8 cellular contexts compared by ENCODE assay signal in genomic region chr17:63842540-63843386, GRCh38. TPM values are rescaled to one million over a fixed set of nuclear protein-coding genes. Genes with fewer than 3 reads are reported as not detected.
A peak's percentile ranks its signal among the peaks of the same experiment; 100 is the strongest.
DNase-seq lines count a peak whose midpoint lies in the region; ATAC-seq, FAIRE-seq and TF ChIP-seq lines count a peak whose summit lies in the region.

Gene SMARCD2 (minus strand): TSS chr17:63842685. CDS start chr17:63842674, 11 bp downstream.

- no peaks in the 10 kb centered on the region for H3K9me3 ChIP-seq in adrenal gland (replicated peaks in 1 of 3)
- H3K9me3 ChIP-seq in heart left ventricle: no peaks in the 10 kb centered on the region
- no peaks in the 10 kb centered on the region for H3K9me3 ChIP-seq in upper lobe of left lung

- no peaks in the 10 kb centered on the region for H3K36me3 ChIP-seq in adrenal gland (replicated peaks in 1 of 2)
- H3K36me3 ChIP-seq in heart left ventricle: no peaks in the 10 kb centered on the region
- H3K36me3 ChIP-seq in upper lobe of left lung: peaks cover 0 to under 1% (median 0%) of the 10 kb centered on the region in 4 donors

- TF ChIP-seq EP300 in upper lobe of left lung (IDR thresholded peaks at IDR 0.05): peak in 1 of 4 donors; percentile 55

- H3K36me3 Mint-ChIP-seq in T-cell: no peaks in the 10 kb centered on the region

- peak; percentile 85 for TF ChIP-seq POLR2A in GM12891 (IDR thresholded peaks at IDR 0.05; ENCODE audit: low read depth, low read length)
- peak; percentile 74 to 100 for TF ChIP-seq POLR2A in adrenal gland (IDR thresholded peaks at IDR 0.05)
- peak in 1 of 2 donors; percentile 90 for TF ChIP-seq POLR2A in heart left ventricle (IDR thresholded peaks at IDR 0.05)
- peak; percentile 46 to 94 (median 69) for TF ChIP-seq POLR2A in upper lobe of left lung (IDR thresholded peaks at IDR 0.05)

- intact Hi-C loops in adrenal gland (cut with DNase I): no loop called here
- intact Hi-C loops in heart left ventricle (cut with DNase I): loop anchor here in 3 of 10 donors (1.0 to 5.0 kb wide), 3 partner anchors 15 to 70 kb away; partner anchors contain the start of genes FTSJ3 (in 3 of the 3), PSMC5 (in 3 of the 3), CCDC47 (in 2 of the 3) and DDX42 (in 1 of the 3)
- intact Hi-C loops in posterior cingulate gyrus (cut with DNase I): loop anchor here (2.0 to 5.0 kb wide), 2 partner anchors 16 to 220 kb away; partner anchors contain the start of genes FTSJ3, MAP3K3 and PSMC5

- H3K27ac ChIP-seq in adrenal gland (peak within 1 kb of the TSS; percentile 70 to 92 (median 90)), heart left ventricle (peak within 1 kb of the TSS; percentile 84 to 98 (median 94)), upper lobe of left lung (peak within 1 kb of the TSS; percentile 89 to 97 (median 96))

- TF ChIP-seq CTCF in adrenal gland (IDR thresholded peaks at IDR 0.05) (peak in 1 of 6 experiments; percentile 73), heart left ventricle (IDR thresholded peaks at IDR 0.05) (peak in 3 of 12 donors; percentile 4 to 10 (median 7)), upper lobe of left lung (IDR thresholded peaks at IDR 0.05) (peak in 5 of 6 experiments; percentile 3 to 63 (median 26))

- CTCF ChIA-PET in T-cell (lab: Charles Lee): interaction anchor here in 1 of 2 donors (0.5 to 1.5 kb wide), 6 partner anchors 10 to 186 kb away, joined by 3 to 9 read pairs (median 3); partner anchors contain the start of genes CCDC47 and PSMC5

- DNase-seq in GM12891 (ENCODE audit: insufficient read length, low spot score) (peak; percentile 87), NCI-H1436 treated with DMSO at 0.1 percent for 48 hours (lab: John Stamatoyannopoulos, UW) (peak; percentile 95), T-cell (peak; percentile 97 to 100 (median 99)), adrenal gland (peak; percentile 98 to 99 (median 99)), heart left ventricle (peak; percentile 99 to 100 (median 99)), posterior cingulate gyrus (peak; percentile 93 to 100 (median 98)), upper lobe of left lung (peak; percentile 98 to 100)

- H3K4me1 Mint-ChIP-seq in T-cell: peaks cover 40 to 49% (median 41%) of the 10 kb centered on the region in 3 donors

- POLR2A ChIA-PET in T-cell (lab: Charles Lee): interaction anchor here in 1 of 2 donors (0.5 to 0.9 kb wide), 4 partner anchors 23 to 664 kb away, joined by 4 to 10 read pairs (median 6); partner anchors contain the start of genes DDX5 and ICAM2

- H3K4me3 ChIP-seq in adrenal gland (peak within 1 kb of the TSS; percentile 40 to 79 (median 51)), heart left ventricle (peak within 1 kb of the TSS; percentile 69 to 99 (median 93)), upper lobe of left lung (peak within 1 kb of the TSS; percentile 66 to 98 (median 93))

- peak; percentile 95 for FAIRE-seq in GM12891 (lab: Jason Lieb, UNC)

- H3K4me1 ChIP-seq in adrenal gland (replicated peaks in 1 of 2): peaks cover 46 to 48% of the 10 kb centered on the region in 2 donors
- peaks cover 19 to 52% (median 44%) of the 10 kb centered on the region in 12 donors for H3K4me1 ChIP-seq in heart left ventricle
- H3K4me1 ChIP-seq in upper lobe of left lung: peaks cover 38 to 51% (median 43%) of the 10 kb centered on the region in 4 donors

- peak within 1 kb of the TSS; percentile 92 for H3K27ac Mint-ChIP-seq in T-cell

- no peaks in the 10 kb centered on the region for H3K27me3 Mint-ChIP-seq in T-cell

- no peaks in the 10 kb centered on the region for H3K9me3 Mint-ChIP-seq in T-cell

- ATAC-seq in HG02852 (IDR thresholded peaks at IDR 0.05; ENCODE audit: unreplicated experiment) (peak; percentile 79), T-cell (replicated peaks in 1 of 4) (peak; percentile 88 to 93 (median 91)), heart left ventricle (peak; percentile 86 to 92 (median 88)), upper lobe of left lung (ENCODE audit: low FRiP score in 2 of 2) (peak; percentile 94 to 97)

- WGBS in adrenal gland, 4 donors: 0% methylated on average over 5 to 92 of the region's 92 CpGs
- 0% methylated on average over 39 to 92 of the region's 92 CpGs for WGBS in heart left ventricle, 4 donors
- WGBS in upper lobe of left lung, 2 donors: 0 to 1% methylated on average over 10 to 49 of the region's 92 CpGs

- no peaks in the 10 kb centered on the region for H3K27me3 ChIP-seq in adrenal gland
- no peaks in the 10 kb centered on the region for H3K27me3 ChIP-seq in heart left ventricle
- H3K27me3 ChIP-seq in upper lobe of left lung: peaks cover 0 to 2% (median 0%) of the 10 kb centered on the region in 4 donors

- peak within 1 kb of the TSS; percentile 92 to 94 (median 94) for H3K4me3 Mint-ChIP-seq in T-cell

TF ChIP-seq in GM12891, 5 proteins besides CTCF, POLR2A, EP300 and RAD21:
- TF ChIP-seq PAX5 (IDR thresholded peaks at IDR 0.05; ENCODE audit: insufficient read depth, low read length, severe bottlenecking) (peak; percentile 49), TAF1 (IDR thresholded peaks at IDR 0.05; ENCODE audit: low read depth, low read length) (peak; percentile 68; the same call in 1 of the 2 replicates), POU2F2 (IDR thresholded peaks at IDR 0.05; ENCODE audit: low read depth, low read length) (peak; percentile 95), SPI1 (IDR thresholded peaks at IDR 0.05; ENCODE audit: low read depth, low read length) (peak; percentile 45; the same call in 1 of the 2 replicates), POLR2AphosphoS5 (IDR thresholded peaks at IDR 0.05; ENCODE audit: low read depth, low read length) (peak; percentile 67; the same call in 1 of the 2 replicates)

RNA-seq across cellular contexts. Expression of gene SMARCD2, which starts in this region (rescaled TPM):
- 56.0 TPM for polyA plus RNA-seq in GM12891 (2012; ENCODE audit: low read depth, missing spikeins)
- total RNA-seq in T-cell (100 to 1,000 TPM in 4 of 5 donors, 10 to 100 TPM in 1; 94.9 to 129 (median 121) TPM), adrenal gland (100 to 1,000 TPM in 4 of 8 donors, 10 to 100 TPM in 4; 41.9 to 185 (median 99.0) TPM), heart left ventricle (10 to 100 TPM; 11.3 to 40.9 (median 24.1) TPM), upper lobe of left lung (100 to 1,000 TPM in 3 of 6 donors, 10 to 100 TPM in 3; 77.0 to 137 (median 95.7) TPM)
- polyA plus RNA-seq in adrenal gland (10 to 100 TPM; 43.1 to 53.7 (median 52.7) TPM), heart left ventricle (10 to 100 TPM; 16.5 to 26.9 TPM)

Comparison
In these comparisons a context has a peak if more than half of its experiments do, and no peak if none do; other contexts are left out.
1. Peak in every context shown above with its lines: DNase-seq, ATAC-seq, H3K4me3 ChIP-seq and H3K27ac ChIP-seq.